In the genomic region with DNA sequence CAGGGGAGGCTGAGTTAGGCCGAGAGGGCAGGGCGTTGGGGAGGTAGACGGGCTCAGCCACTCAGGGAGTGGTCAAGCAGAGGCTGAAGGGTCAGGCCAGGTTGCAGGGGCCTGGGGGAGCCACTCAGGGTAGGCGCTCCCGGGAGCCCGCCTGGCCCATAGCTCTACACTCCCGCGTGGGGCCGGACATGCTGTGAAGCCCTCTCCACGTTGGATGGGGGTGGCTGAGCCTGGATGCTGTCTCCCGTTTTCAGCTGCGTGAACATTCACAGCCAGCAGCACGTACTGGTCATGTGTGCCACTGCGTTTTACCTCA, we compare ENCODE assay signal across 29 cellular contexts. TPM values are rescaled to one million over a fixed set of nuclear protein-coding genes. Genes with fewer than 3 reads are reported as not detected.
"Had no signal": no experiment of that assay in that cellular context is flagged by ENCODE, and none has a peak within 500 bp of the region (broad histone marks: within the 10 kb centered on the region; RNA-seq: fewer than 3 reads in every experiment).

No MANE protein-coding gene starts in this region.

- H3K27ac Mint-ChIP-seq: nephron, type B pancreatic cell had no signal

- H3K27me3 Mint-ChIP-seq: naive thymus-derived CD4-positive, alpha-beta T cell; type B pancreatic cell had no signal

- DNase-seq: dorsolateral prefrontal cortex; effector CD4-positive, alpha-beta T cell; foreskin fibroblast; gastrocnemius medialis; kidney; mammary epithelial cell; mesendoderm; midbrain; naive thymus-derived CD4-positive, alpha-beta T cell; occipital lobe; stimulated activated CD4-positive, alpha-beta T cell treated with anti-CD3 and anti-CD28 coated beads, Interleukin-12 subunit alpha, Interleukin-12 subunit beta, amount 100 ng/mL, for 4 hours; stimulated activated CD4-positive, alpha-beta T cell treated with anti-CD3 and anti-CD28 coated beads, Interleukin-1b, Interleukin-23, amount 100 ng/mL, for 48 hours; stimulated activated CD4-positive, alpha-beta T cell treated with anti-CD3 and anti-CD28 coated beads, Interleukin-4, amount 100 ng/mL, for 1 hour; stimulated activated CD8-positive, alpha-beta memory T cell treated with anti-CD3 and anti-CD28 coated beads, Interleukin-4, amount 100 ng/mL, for 48 hours; stimulated activated naive CD4-positive, alpha-beta T cell treated with Interleukin-2 at 50 U/mL for 16 hours; stomach; thyroid gland had no signal

- H3K9me3 ChIP-seq: gastrocnemius medialis, heart left ventricle, left lung, pancreas, prostate gland, right atrium auricular region, stomach, thyroid gland had no signal

- H3K27me3 ChIP-seq: dorsolateral prefrontal cortex, gastrocnemius medialis, heart left ventricle, hepatocyte, left lung, pancreas, right atrium auricular region, stomach, thyroid gland had no signal

- H3K27ac ChIP-seq: epithelial cell of prostate, gastrocnemius medialis, heart left ventricle, hepatocyte, left lung, pancreas, prostate gland, right atrium auricular region, stomach, thyroid gland had no signal

- ATAC-seq: esophagus mucosa; gastrocnemius medialis; left lung; naive thymus-derived CD4-positive, alpha-beta T cell; pancreas; sciatic nerve had no signal

- H2AFZ ChIP-seq: hepatocyte had no signal

- H3K4me2 ChIP-seq: hepatocyte, smooth muscle cell had no signal

- H3K9me3 Mint-ChIP-seq: nephron, type B pancreatic cell had no signal

- H3K4me1 Mint-ChIP-seq: naive thymus-derived CD4-positive, alpha-beta T cell had no signal

- H3K4me1 ChIP-seq: gastrocnemius medialis, left lung, prostate gland, right atrium auricular region, stomach, thyroid gland had no signal

- H3K4me3 Mint-ChIP-seq: nephron, type B pancreatic cell had no signal

- H3K4me3 ChIP-seq: dorsolateral prefrontal cortex, gastrocnemius medialis, heart left ventricle, hepatocyte, left lung, pancreas, prostate gland, right atrium auricular region, smooth muscle cell, stomach, thyroid gland had no signal

RNA-seq across cellular contexts. Expression of a gene that starts 14.0 kb away (rescaled TPM):
- total RNA-seq: right atrium auricular region had no signal
- polyA plus RNA-seq: naive thymus-derived CD4-positive, alpha-beta T cell had no signal
